1 cellular context compared by ENCODE assay signal in the genomic region with DNA sequence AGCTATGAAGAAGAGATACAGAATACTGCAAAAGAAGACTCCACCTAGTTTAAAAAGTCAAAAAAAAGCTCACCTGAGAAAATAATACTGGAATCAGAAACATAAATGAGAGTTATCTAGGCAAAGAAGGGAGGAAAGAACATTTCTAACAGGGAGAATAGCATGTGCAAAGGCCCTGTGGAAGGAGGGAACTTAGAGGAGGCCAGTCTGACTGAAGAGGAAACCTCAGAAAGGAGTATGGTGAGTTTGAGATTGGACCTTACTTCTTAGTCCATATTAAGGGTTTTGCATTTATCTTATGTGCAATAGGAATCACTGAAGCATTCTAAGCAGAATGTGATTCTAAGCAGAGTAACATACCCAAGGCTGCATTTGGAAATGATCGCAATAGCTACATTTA.
A peak's percentile ranks its signal among the peaks of the same experiment; 100 is the strongest.
TF ChIP-seq lines count a peak whose summit lies in the region.

No MANE protein-coding gene starts in this region.

TF ChIP-seq in K562, 482 proteins besides CTCF, POLR2A, EP300 and RAD21:
- TF ChIP-seq REST (CRISPR knock-in tag; IDR thresholded peaks at IDR 0.05; ENCODE audit: low read depth) (no peak), RBM25 (IDR thresholded peaks at IDR 0.05; ENCODE audit: low read depth, low read length, severe bottlenecking) (peak; percentile 56)
